2 cellular contexts compared by ENCODE assay signal in the genomic region with DNA sequence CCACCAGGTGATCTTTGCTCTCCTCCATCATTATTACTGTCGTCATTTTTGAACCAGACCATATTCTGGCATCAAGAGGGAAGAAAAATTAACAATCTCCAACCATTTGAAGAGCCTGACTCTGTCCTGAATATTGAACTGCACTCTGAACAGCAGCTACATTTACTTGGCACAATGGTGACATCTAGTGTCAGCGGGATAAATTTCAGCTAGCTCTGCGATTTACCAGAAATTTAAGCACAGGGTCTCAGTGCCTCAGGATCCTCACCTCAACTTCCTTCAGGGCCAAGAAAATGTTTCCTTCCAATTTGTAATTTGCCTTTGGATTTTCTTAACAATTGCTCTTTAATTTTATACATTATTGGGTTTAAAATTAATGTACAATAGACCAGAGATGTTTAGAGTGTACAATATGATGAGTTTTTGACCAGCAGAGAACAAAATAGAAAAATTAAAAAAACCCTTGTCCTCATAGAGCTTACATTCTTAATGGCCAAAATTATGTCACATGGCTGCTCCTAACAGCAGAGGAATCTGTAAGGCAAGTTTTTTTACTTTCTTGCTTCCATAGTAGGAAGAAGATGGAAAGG.
TF ChIP-seq lines count a peak whose summit lies in the region.

No MANE protein-coding gene starts in this region.

TF ChIP-seq in GM12891, 5 proteins besides CTCF, POLR2A, EP300 and RAD21:
- TF ChIP-seq POU2F2 (IDR thresholded peaks at IDR 0.05; ENCODE audit: low read depth, low read length): 0 out of 2 replicates have a peak, but pooled peaks have one; percentile 34
- no peak for TF ChIP-seq SPI1 (IDR thresholded peaks at IDR 0.05; ENCODE audit: low read depth, low read length)

TF ChIP-seq in GM12878, 131 proteins besides CTCF, POLR2A, EP300 and RAD21:
- TF ChIP-seq CHD4 (IDR thresholded peaks at IDR 0.05) (no peak), JUND (IDR thresholded peaks at IDR 0.05; ENCODE audit: low read depth, low read length) (no peak), IRF4 (IDR thresholded peaks at IDR 0.05; ENCODE audit: low read depth, low read length) (no peak), ZNF217 (IDR thresholded peaks at IDR 0.05) (no peak), HDAC6 (IDR thresholded peaks at IDR 0.05; ENCODE audit: unreplicated experiment) (no peak), MTA2 (IDR thresholded peaks at IDR 0.05; ENCODE audit: low read depth) (no peak), PML (IDR thresholded peaks at IDR 0.05; ENCODE audit: low read length) (no peak), POLR2AphosphoS2 (IDR thresholded peaks at IDR 0.05; ENCODE audit: low read depth, low read length) (no peak), RB1 (IDR thresholded peaks at IDR 0.05; ENCODE audit: borderline replicate concordance) (no peak), YY1 (IDR thresholded peaks at IDR 0.05; ENCODE audit: low read depth, low read length) (0 out of 2 replicates have a peak, but pooled peaks have one; percentile 29), STAT3 (IDR thresholded peaks at IDR 0.05; ENCODE audit: low read depth, low read length) (no peak), NR2C1 (IDR thresholded peaks at IDR 0.05) (no peak), ZNF207 (IDR thresholded peaks at IDR 0.05; ENCODE audit: borderline replicate concordance) (no peak), WRNIP1 (IDR thresholded peaks at IDR 0.05; ENCODE audit: borderline replicate concordance, low read depth, low read length) (no peak), SRF (IDR thresholded peaks at IDR 0.05; ENCODE audit: low read depth in 2 of 2, low read length in 2 of 2) (no peak), PAX5 (IDR thresholded peaks at IDR 0.05; ENCODE audit: borderline replicate concordance, low read depth, low read length) (no peak), CREM (IDR thresholded peaks at IDR 0.05; ENCODE audit: low read depth) (no peak), SMC3 (IDR thresholded peaks at IDR 0.05; ENCODE audit: borderline replicate concordance, low read length) (peak; percentile 77; the same call in 1 of the 2 replicates), CREB1 (IDR thresholded peaks at IDR 0.05; ENCODE audit: low read depth) (no peak), POU2F2 (IDR thresholded peaks at IDR 0.05; ENCODE audit: borderline replicate concordance, low read depth, low read length) (0 out of 3 replicates have a peak, but pooled peaks have one; percentile 32)
- TF ChIP-seq, protein P1, sequence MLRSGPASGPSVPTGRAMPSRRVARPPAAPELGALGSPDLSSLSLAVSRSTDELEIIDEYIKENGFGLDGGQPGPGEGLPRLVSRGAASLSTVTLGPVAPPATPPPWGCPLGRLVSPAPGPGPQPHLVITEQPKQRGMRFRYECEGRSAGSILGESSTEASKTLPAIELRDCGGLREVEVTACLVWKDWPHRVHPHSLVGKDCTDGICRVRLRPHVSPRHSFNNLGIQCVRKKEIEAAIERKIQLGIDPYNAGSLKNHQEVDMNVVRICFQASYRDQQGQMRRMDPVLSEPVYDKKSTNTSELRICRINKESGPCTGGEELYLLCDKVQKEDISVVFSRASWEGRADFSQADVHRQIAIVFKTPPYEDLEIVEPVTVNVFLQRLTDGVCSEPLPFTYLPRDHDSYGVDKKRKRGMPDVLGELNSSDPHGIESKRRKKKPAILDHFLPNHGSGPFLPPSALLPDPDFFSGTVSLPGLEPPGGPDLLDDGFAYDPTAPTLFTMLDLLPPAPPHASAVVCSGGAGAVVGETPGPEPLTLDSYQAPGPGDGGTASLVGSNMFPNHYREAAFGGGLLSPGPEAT (IDR thresholded peaks at IDR 0.05; ENCODE audit: low read depth): no peak
- TF ChIP-seq, protein P2, sequence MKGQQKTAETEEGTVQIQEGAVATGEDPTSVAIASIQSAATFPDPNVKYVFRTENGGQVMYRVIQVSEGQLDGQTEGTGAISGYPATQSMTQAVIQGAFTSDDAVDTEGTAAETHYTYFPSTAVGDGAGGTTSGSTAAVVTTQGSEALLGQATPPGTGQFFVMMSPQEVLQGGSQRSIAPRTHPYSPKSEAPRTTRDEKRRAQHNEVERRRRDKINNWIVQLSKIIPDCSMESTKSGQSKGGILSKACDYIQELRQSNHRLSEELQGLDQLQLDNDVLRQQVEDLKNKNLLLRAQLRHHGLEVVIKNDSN (IDR thresholded peaks at IDR 0.05; ENCODE audit: borderline replicate concordance, extremely low read length, insufficient read depth, low read depth, low read length): no peak
- TF ChIP-seq, protein P3, sequence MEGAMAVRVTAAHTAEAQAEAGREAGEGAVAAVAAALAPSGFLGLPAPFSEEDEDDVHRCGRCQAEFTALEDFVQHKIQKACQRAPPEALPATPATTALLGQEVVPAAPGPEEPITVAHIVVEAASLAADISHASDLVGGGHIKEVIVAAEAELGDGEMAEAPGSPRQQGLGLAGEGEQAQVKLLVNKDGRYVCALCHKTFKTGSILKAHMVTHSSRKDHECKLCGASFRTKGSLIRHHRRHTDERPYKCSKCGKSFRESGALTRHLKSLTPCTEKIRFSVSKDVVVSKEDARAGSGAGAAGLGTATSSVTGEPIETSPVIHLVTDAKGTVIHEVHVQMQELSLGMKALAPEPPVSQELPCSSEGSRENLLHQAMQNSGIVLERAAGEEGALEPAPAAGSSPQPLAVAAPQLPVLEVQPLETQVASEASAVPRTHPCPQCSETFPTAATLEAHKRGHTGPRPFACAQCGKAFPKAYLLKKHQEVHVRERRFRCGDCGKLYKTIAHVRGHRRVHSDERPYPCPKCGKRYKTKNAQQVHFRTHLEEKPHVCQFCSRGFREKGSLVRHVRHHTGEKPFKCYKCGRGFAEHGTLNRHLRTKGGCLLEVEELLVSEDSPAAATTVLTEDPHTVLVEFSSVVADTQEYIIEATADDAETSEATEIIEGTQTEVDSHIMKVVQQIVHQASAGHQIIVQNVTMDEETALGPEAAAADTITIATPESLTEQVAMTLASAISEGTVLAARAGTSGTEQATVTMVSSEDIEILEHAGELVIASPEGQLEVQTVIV (IDR thresholded peaks at IDR 0.05; ENCODE audit: borderline replicate concordance, partially characterized antibody): no peak
- TF ChIP-seq, protein P4, sequence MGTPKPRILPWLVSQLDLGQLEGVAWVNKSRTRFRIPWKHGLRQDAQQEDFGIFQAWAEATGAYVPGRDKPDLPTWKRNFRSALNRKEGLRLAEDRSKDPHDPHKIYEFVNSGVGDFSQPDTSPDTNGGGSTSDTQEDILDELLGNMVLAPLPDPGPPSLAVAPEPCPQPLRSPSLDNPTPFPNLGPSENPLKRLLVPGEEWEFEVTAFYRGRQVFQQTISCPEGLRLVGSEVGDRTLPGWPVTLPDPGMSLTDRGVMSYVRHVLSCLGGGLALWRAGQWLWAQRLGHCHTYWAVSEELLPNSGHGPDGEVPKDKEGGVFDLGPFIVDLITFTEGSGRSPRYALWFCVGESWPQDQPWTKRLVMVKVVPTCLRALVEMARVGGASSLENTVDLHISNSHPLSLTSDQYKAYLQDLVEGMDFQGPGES (IDR thresholded peaks at IDR 0.05): no peak
- TF ChIP-seq, protein P5, sequence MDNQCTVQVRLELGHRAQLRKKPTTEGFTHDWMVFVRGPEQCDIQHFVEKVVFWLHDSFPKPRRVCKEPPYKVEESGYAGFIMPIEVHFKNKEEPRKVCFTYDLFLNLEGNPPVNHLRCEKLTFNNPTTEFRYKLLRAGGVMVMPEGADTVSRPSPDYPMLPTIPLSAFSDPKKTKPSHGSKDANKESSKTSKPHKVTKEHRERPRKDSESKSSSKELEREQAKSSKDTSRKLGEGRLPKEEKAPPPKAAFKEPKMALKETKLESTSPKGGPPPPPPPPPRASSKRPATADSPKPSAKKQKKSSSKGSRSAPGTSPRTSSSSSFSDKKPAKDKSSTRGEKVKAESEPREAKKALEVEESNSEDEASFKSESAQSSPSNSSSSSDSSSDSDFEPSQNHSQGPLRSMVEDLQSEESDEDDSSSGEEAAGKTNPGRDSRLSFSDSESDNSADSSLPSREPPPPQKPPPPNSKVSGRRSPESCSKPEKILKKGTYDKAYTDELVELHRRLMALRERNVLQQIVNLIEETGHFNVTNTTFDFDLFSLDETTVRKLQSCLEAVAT (IDR thresholded peaks at IDR 0.05): no peak
- TF ChIP-seq, protein P6, sequence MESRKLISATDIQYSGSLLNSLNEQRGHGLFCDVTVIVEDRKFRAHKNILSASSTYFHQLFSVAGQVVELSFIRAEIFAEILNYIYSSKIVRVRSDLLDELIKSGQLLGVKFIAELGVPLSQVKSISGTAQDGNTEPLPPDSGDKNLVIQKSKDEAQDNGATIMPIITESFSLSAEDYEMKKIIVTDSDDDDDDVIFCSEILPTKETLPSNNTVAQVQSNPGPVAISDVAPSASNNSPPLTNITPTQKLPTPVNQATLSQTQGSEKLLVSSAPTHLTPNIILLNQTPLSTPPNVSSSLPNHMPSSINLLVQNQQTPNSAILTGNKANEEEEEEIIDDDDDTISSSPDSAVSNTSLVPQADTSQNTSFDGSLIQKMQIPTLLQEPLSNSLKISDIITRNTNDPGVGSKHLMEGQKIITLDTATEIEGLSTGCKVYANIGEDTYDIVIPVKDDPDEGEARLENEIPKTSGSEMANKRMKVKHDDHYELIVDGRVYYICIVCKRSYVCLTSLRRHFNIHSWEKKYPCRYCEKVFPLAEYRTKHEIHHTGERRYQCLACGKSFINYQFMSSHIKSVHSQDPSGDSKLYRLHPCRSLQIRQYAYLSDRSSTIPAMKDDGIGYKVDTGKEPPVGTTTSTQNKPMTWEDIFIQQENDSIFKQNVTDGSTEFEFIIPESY (IDR thresholded peaks at IDR 0.05): no peak
